1 cellular context compared by ENCODE assay signal in genomic region chr3:185792955-185793354, GRCh38.
TF ChIP-seq lines count a peak whose summit lies in the region.

No MANE protein-coding gene starts in this region.

TF ChIP-seq in GM23338, 12 proteins besides CTCF, POLR2A, EP300 and RAD21 (continued from another document):
- no peak for TF ChIP-seq ZNF462 (CRISPR knock-in tag; IDR thresholded peaks at IDR 0.05)
- TF ChIP-seq POLR2AphosphoS5 (IDR thresholded peaks at IDR 0.05; ENCODE audit: low read depth): no peak
- no peak for TF ChIP-seq ZNF331 (CRISPR knock-in tag; IDR thresholded peaks at IDR 0.05; ENCODE audit: low read depth)
- TF ChIP-seq, protein P1, sequence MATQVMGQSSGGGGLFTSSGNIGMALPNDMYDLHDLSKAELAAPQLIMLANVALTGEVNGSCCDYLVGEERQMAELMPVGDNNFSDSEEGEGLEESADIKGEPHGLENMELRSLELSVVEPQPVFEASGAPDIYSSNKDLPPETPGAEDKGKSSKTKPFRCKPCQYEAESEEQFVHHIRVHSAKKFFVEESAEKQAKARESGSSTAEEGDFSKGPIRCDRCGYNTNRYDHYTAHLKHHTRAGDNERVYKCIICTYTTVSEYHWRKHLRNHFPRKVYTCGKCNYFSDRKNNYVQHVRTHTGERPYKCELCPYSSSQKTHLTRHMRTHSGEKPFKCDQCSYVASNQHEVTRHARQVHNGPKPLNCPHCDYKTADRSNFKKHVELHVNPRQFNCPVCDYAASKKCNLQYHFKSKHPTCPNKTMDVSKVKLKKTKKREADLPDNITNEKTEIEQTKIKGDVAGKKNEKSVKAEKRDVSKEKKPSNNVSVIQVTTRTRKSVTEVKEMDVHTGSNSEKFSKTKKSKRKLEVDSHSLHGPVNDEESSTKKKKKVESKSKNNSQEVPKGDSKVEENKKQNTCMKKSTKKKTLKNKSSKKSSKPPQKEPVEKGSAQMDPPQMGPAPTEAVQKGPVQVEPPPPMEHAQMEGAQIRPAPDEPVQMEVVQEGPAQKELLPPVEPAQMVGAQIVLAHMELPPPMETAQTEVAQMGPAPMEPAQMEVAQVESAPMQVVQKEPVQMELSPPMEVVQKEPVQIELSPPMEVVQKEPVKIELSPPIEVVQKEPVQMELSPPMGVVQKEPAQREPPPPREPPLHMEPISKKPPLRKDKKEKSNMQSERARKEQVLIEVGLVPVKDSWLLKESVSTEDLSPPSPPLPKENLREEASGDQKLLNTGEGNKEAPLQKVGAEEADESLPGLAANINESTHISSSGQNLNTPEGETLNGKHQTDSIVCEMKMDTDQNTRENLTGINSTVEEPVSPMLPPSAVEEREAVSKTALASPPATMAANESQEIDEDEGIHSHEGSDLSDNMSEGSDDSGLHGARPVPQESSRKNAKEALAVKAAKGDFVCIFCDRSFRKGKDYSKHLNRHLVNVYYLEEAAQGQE (IDR thresholded peaks at IDR 0.05; ENCODE audit: unreplicated experiment): no peak
- TF ChIP-seq, protein P2, sequence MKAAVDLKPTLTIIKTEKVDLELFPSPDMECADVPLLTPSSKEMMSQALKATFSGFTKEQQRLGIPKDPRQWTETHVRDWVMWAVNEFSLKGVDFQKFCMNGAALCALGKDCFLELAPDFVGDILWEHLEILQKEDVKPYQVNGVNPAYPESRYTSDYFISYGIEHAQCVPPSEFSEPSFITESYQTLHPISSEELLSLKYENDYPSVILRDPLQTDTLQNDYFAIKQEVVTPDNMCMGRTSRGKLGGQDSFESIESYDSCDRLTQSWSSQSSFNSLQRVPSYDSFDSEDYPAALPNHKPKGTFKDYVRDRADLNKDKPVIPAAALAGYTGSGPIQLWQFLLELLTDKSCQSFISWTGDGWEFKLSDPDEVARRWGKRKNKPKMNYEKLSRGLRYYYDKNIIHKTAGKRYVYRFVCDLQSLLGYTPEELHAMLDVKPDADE (IDR thresholded peaks at IDR 0.05): no peak
- TF ChIP-seq CREB1 (CRISPR knock-in tag; IDR thresholded peaks at IDR 0.05; ENCODE audit: low read depth): no peak
- TF ChIP-seq EZH2phosphoT487 (IDR thresholded peaks at IDR 0.05; ENCODE audit: unreplicated experiment): no peak
- no peak for TF ChIP-seq STAT1 (IDR thresholded peaks at IDR 0.05; ENCODE audit: unreplicated experiment)
- no peak for TF ChIP-seq EZH2 (IDR thresholded peaks at IDR 0.05; ENCODE audit: low read depth, unreplicated experiment)
